ENCODE assay signal across 16 cellular contexts in the genomic region with DNA sequence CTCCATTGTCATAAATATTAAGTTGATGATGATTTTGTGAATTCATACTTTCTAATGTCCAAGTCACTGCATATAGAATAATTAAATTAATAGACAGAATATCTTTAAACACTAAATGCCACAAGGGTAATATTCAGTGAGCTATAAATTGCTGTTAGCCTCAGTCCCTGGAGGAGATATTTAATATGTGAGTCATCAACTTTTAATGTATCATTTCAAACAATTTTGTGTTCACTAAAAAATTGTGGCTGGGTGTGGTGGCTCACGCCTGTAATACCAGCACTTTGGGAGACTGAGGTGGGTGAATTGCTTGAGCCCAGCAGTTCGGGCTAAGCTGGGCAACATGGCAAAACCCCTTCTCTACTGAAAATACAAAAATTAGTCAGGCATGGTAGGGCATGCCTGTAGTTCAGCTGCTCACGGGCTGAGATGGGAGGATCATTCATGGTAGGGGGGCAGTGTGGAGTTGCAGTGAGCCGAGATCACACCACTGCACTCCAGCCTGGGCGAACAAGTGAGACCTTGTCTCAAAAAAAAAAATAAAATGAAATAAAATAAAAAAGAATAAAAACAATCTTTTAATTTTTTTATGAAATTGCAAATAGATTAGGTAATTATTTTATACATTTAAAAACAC.
"Had no signal": no experiment of that assay in that cellular context is flagged by ENCODE, and none has a peak within 500 bp of the region (broad histone marks: within the 10 kb centered on the region; RNA-seq: fewer than 3 reads in every experiment).

No MANE protein-coding gene starts in this region.

- H3K36me3 ChIP-seq: colonic mucosa, gastrocnemius medialis, heart left ventricle, ovary, spleen had no signal

- ATAC-seq: gastrocnemius medialis; heart left ventricle; naive thymus-derived CD4-positive, alpha-beta T cell; sciatic nerve; stimulated activated memory B cell treated with anti-CD40 and anti-IgM and Interleukin-4, amounts not matched to agents 10 μg/mL and 1 μg/mL and 100 μg/mL, for 72 hours had no signal

- H3K4me1 ChIP-seq: colonic mucosa, gastrocnemius medialis, heart left ventricle, spleen, testis had no signal

- H3K9me3 ChIP-seq: colonic mucosa, gastrocnemius medialis, heart left ventricle, ovary, testis had no signal

- DNase-seq: activated CD4-positive, alpha-beta memory T cell treated with anti-CD3 and anti-CD28 coated beads for 36 hours; activated T-cell treated with anti-CD3 and anti-CD28 coated beads for 4 hours; central memory CD4-positive, alpha-beta T cell; colonic mucosa; erythroblast; gastrocnemius medialis; heart left ventricle; naive thymus-derived CD4-positive, alpha-beta T cell; ovary; spleen; stimulated activated CD4-positive, alpha-beta T cell treated with anti-CD3 and anti-CD28 coated beads, Interleukin-4, amount 100 ng/mL, for 4 hours; T-helper 2 cell; testis had no signal

- H3K27ac ChIP-seq: colonic mucosa, gastrocnemius medialis, heart left ventricle, ovary, spleen, testis, VCaP had no signal

- H3K27me3 ChIP-seq: colonic mucosa, gastrocnemius medialis, heart left ventricle, ovary, spleen, testis had no signal

- H3K4me3 ChIP-seq: colonic mucosa, gastrocnemius medialis, heart left ventricle, ovary, spleen, testis had no signal
